ENCODE assay signal across 12 cellular contexts in the genomic region with DNA sequence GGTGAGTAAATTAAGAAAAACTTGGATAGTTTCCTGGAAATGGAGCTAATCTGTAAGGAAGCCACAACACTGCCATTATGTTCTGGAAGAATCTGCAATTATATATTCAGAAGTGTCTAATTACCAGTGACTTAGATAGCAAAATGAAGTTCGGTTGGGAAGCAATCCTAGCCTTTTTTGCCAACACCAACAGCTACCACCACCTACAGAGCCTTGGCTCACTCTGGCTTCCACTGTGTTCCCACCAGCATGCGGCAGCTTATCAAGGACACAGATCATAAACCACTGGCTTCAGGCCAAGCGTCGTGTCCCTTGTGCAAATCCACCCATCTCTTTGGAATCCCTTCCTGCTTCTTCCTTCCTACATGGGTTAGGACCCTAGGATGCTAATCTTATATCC.
A peak's percentile ranks its signal among the peaks of the same experiment; 100 is the strongest.
DNase-seq lines count a peak whose midpoint lies in the region; ATAC-seq and TF ChIP-seq lines count a peak whose summit lies in the region.
"Had no signal": no experiment of that assay in that cellular context is flagged by ENCODE, and none has a peak within 500 bp of the region (broad histone marks: within the 10 kb centered on the region; RNA-seq: fewer than 3 reads in every experiment).

No MANE protein-coding gene starts in this region.

- TF ChIP-seq RAD21 in SK-N-SH (IDR thresholded peaks at IDR 0.05; ENCODE audit: low read length): no peak

- H3F3A ChIP-seq in SK-N-SH (replicated peaks; ENCODE audit: insufficient read depth): no peaks in the 10 kb centered on the region

- H3K27me3 ChIP-seq in SK-N-SH (ENCODE audit: insufficient read depth): no peaks in the 10 kb centered on the region
- H3K27me3 ChIP-seq: brain microvascular endothelial cell had no signal

- DNase-seq in SK-N-SH (no peak), NCI-H2196 treated with DMSO at 0.1 percent for 48 hours (lab: John Stamatoyannopoulos, UW; ENCODE audit: unreplicated experiment) (peak; percentile 48), dermis blood vessel endothelial cell (peak; percentile 21), D341Med (ENCODE audit: low spot score) (no peak), NCI-H1048 (lab: John Stamatoyannopoulos, UW) (no peak), HFFc6 (no peak)
- DNase-seq: activated gamma-delta T cell, brain microvascular endothelial cell had no signal

- H3K27me3 Mint-ChIP-seq in HFFc6 (ENCODE audit: insufficient read depth): peaks cover 3% of the 10 kb centered on the region

- H3K79me2 ChIP-seq in SK-N-SH (ENCODE audit: insufficient read depth): no peaks in the 10 kb centered on the region

- no peak overlapping the region for H2AFZ ChIP-seq in SK-N-SH (ENCODE audit: low read depth)

- H4K20me1 ChIP-seq in SK-N-SH (ENCODE audit: insufficient read depth): no peaks in the 10 kb centered on the region

- H3K36me3 ChIP-seq in SK-N-SH (replicated peaks in 1 of 2; ENCODE audit: control insufficient read depth in 1 of 2, insufficient read depth in 2 of 2, low read length in 1 of 2): no peaks in the 10 kb centered on the region
- H3K36me3 ChIP-seq: brain microvascular endothelial cell had no signal

- H3K9me3 Mint-ChIP-seq in HFFc6: no peaks in the 10 kb centered on the region

- H3K27ac Mint-ChIP-seq in HFFc6: no peak overlapping the region

- H3K9ac ChIP-seq in SK-N-SH: no peak overlapping the region

- H3K36me3 Mint-ChIP-seq in HFFc6 (ENCODE audit: low read depth): no peaks in the 10 kb centered on the region

- POLR2A ChIA-PET in SK-N-SH (lab: Yijun Ruan, JAX): no interaction called here

- H3K4me1 ChIP-seq in SK-N-SH (ENCODE audit: control insufficient read depth in 1 of 2, insufficient read depth in 2 of 2, low read depth in 1 of 2, low read length in 1 of 2): peaks cover 0 to 4% of the 10 kb centered on the region in 2 experiments; a peak in 1 of 4 replicates

- no peak overlapping the region for H3K4me3 ChIP-seq in SK-N-SH (ENCODE audit: low read depth in 2 of 2, low read length in 1 of 2)
- H3K4me3 ChIP-seq: smooth muscle cell had no signal

- no peaks in the 10 kb centered on the region for H3K9me3 ChIP-seq in SK-N-SH

- CTCF ChIA-PET in SK-N-SH (lab: Yijun Ruan, JAX): interaction anchor here (0.6 kb wide), 1 partner anchor 17 kb away, joined by 3 read pairs; no protein-coding TSS in a partner anchor

- H3K27ac ChIP-seq in SK-N-SH (ENCODE audit: low read depth in 2 of 2, low read length in 1 of 2): no peak overlapping the region
- H3K27ac ChIP-seq: brain microvascular endothelial cell, VCaP had no signal

- ATAC-seq in SK-N-SH treated with all-trans-retinoic acid at 6 μM for 48 hours (no peak), GM18517 (IDR thresholded peaks at IDR 0.05; ENCODE audit: unreplicated experiment) (no peak)

- H3K9me2 ChIP-seq in SK-N-SH: no peaks in the 10 kb centered on the region

- H3K4me2 ChIP-seq in SK-N-SH: no peak overlapping the region
- H3K4me2 ChIP-seq: smooth muscle cell had no signal

- TF ChIP-seq CTCF in SK-N-SH (IDR thresholded peaks at IDR 0.05) (no peak), HFFc6 (IDR thresholded peaks at IDR 0.05) (no peak)

- TF ChIP-seq EP300 in SK-N-SH (IDR thresholded peaks at IDR 0.05; ENCODE audit: borderline replicate concordance in 1 of 2, low read depth in 1 of 2, low read length in 1 of 2): no peak

- no peak overlapping the region for H3K4me3 Mint-ChIP-seq in HFFc6

- H3K4me1 Mint-ChIP-seq in HFFc6 (ENCODE audit: low read depth): peaks cover 19% of the 10 kb centered on the region

- 0% methylated on average over 4 of the region's 4 CpGs for WGBS in SK-N-SH (ENCODE audit: low lambda C conversion rate)

TF ChIP-seq in SK-N-SH, 30 proteins besides CTCF, POLR2A, EP300 and RAD21:
- TF ChIP-seq, protein P1, sequence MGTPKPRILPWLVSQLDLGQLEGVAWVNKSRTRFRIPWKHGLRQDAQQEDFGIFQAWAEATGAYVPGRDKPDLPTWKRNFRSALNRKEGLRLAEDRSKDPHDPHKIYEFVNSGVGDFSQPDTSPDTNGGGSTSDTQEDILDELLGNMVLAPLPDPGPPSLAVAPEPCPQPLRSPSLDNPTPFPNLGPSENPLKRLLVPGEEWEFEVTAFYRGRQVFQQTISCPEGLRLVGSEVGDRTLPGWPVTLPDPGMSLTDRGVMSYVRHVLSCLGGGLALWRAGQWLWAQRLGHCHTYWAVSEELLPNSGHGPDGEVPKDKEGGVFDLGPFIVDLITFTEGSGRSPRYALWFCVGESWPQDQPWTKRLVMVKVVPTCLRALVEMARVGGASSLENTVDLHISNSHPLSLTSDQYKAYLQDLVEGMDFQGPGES (IDR thresholded peaks at IDR 0.05; ENCODE audit: low read depth, low read length): no peak
- TF ChIP-seq, protein P2, sequence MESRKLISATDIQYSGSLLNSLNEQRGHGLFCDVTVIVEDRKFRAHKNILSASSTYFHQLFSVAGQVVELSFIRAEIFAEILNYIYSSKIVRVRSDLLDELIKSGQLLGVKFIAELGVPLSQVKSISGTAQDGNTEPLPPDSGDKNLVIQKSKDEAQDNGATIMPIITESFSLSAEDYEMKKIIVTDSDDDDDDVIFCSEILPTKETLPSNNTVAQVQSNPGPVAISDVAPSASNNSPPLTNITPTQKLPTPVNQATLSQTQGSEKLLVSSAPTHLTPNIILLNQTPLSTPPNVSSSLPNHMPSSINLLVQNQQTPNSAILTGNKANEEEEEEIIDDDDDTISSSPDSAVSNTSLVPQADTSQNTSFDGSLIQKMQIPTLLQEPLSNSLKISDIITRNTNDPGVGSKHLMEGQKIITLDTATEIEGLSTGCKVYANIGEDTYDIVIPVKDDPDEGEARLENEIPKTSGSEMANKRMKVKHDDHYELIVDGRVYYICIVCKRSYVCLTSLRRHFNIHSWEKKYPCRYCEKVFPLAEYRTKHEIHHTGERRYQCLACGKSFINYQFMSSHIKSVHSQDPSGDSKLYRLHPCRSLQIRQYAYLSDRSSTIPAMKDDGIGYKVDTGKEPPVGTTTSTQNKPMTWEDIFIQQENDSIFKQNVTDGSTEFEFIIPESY (IDR thresholded peaks at IDR 0.05; ENCODE audit: borderline replicate concordance, low read depth): no peak
- TF ChIP-seq NFIC (IDR thresholded peaks at IDR 0.05; ENCODE audit: borderline replicate concordance): peak; percentile 44

TF ChIP-seq in SK-N-SH treated with all-trans-retinoic acid at 6 μM for 48 hours, 23 proteins besides CTCF, POLR2A, EP300 and RAD21:
- TF ChIP-seq CREB5 (CRISPR knock-in tag; IDR thresholded peaks at IDR 0.05; ENCODE audit: low read depth) (no peak), ZFP3 (CRISPR knock-in tag; IDR thresholded peaks at IDR 0.05) (no peak)

Comparison
In these comparisons a context has a peak if more than half of its experiments do, and no peak if none do; other contexts are left out.
1. DNase-seq: peak in NCI-H2196 treated with DMSO at 0.1 percent for 48 hours (single experiment) and dermis blood vessel endothelial cell (single experiment); none in SK-N-SH (single experiment), D341Med (single experiment), NCI-H1048 (single experiment) and HFFc6 (single experiment).